Comparison of ENCODE assay signal across 32 cellular contexts in the genomic region with DNA sequence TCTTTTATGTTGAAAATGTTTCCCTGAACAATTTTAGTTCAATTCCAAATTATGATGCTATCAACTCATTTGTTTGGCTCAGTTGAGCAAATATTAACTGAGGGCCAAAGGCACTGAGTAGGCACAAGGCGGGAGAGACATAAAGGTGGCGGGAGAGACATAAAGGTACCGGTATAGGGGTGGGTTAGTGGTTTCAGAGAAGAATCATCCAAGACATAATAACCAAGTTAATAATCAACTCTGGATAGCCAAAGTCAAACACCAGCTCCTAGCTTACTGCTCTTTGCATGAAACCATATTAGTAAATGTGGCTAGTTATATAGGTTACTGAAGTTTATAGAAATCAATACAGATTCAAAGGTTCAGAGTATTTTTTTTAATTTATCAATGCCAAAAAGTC.
"Had no signal": no experiment of that assay in that cellular context is flagged by ENCODE, and none has a peak within 500 bp of the region (broad histone marks: within the 10 kb centered on the region; RNA-seq: fewer than 3 reads in every experiment).

No MANE protein-coding gene starts in this region.

- H3K4me1 Mint-ChIP-seq: activated CD4-positive, alpha-beta memory T cell treated with anti-CD3 and anti-CD28 coated beads, Interleukin-2, amount 10 ng/mL, durations not matched to agents 7 days and 5 days; activated CD4-positive, alpha-beta T cell treated with anti-CD3 and anti-CD28 coated beads, Interleukin-2, amount 10 ng/mL, durations not matched to agents 7 days and 5 days; activated naive CD4-positive, alpha-beta T cell treated with anti-CD3 and anti-CD28 coated beads, Interleukin-2, amount 10 ng/mL, durations not matched to agents 7 days and 5 days; activated naive CD8-positive, alpha-beta T cell treated with anti-CD3 and anti-CD28 coated beads, Interleukin-2, amount 10 ng/mL, durations not matched to agents 7 days and 5 days; stimulated activated memory B cell treated with anti-CD40 and anti-IgM and Interleukin-4, amounts not matched to agents 10 μg/mL and 1 μg/mL and 100 μg/mL, for 72 hours; stimulated activated naive CD8-positive, alpha-beta T cell treated with anti-CD3 and anti-CD28 coated beads, Interleukin-15, amount 100 ng/mL, for 72 hours; WTC11 had no signal

- H3K27ac ChIP-seq: brain microvascular endothelial cell, esophagus muscularis mucosa, foreskin keratinocyte, heart right ventricle, neutrophil, ovary, sigmoid colon, uterus had no signal

- H3K9me3 ChIP-seq: esophagus muscularis mucosa, heart right ventricle, neutrophil, ovary, sigmoid colon, uterus had no signal

- DNase-seq: activated CD4-positive, alpha-beta memory T cell treated with anti-CD3 and anti-CD28 coated beads, Interleukin-2, amount 10 ng/mL, durations not matched to agents 7 days and 5 days; activated CD4-positive, alpha-beta T cell treated with anti-CD3 and anti-CD28 coated beads for 1 hour; activated CD4-positive, alpha-beta T cell treated with anti-CD3 and anti-CD28 coated beads, Interleukin-2, amount 10 ng/mL, durations not matched to agents 7 days and 5 days; activated CD8-positive, alpha-beta memory T cell treated with anti-CD3 and anti-CD28 coated beads, Interleukin-2, amount 50 U/mL, for 48 hours; activated gamma-delta T cell; activated naive CD4-positive, alpha-beta T cell treated with anti-CD3 and anti-CD28 coated beads, Interleukin-2, amount 10 ng/mL, durations not matched to agents 7 days and 5 days; activated naive CD8-positive, alpha-beta T cell treated with anti-CD3 and anti-CD28 coated beads, Interleukin-2, amount 10 ng/mL, durations not matched to agents 7 days and 5 days; activated T-cell treated with anti-CD3 and anti-CD28 coated beads, Interleukin-2, amount 50 U/mL, for 24 hours; brain microvascular endothelial cell; cortex of kidney; foreskin keratinocyte; heart right ventricle; kidney glomerular epithelial cell; left ventricle myocardium superior; ovary; retina; sigmoid colon; stimulated activated CD4-positive, alpha-beta T cell treated with anti-CD3 and anti-CD28 coated beads, Interleukin-1b, Interleukin-23, amount 100 ng/mL, for 48 hours; stimulated activated CD4-positive, alpha-beta T cell treated with anti-CD3 and anti-CD28 coated beads, Interleukin-4, amount 100 ng/mL, for 4 hours; stimulated activated CD8-positive, alpha-beta memory T cell treated with anti-CD3 and anti-CD28 coated beads, Interleukin-4, amount 100 ng/mL, for 48 hours; stimulated activated naive CD8-positive, alpha-beta T cell treated with anti-CD3 and anti-CD28 coated beads, Interleukin-15, amount 100 ng/mL, for 72 hours; substantia nigra; T-helper 2 cell; uterus had no signal

- H3K36me3 ChIP-seq: brain microvascular endothelial cell, heart right ventricle, neutrophil, ovary, sigmoid colon, uterus had no signal

- H3K27me3 Mint-ChIP-seq: activated CD4-positive, alpha-beta memory T cell treated with anti-CD3 and anti-CD28 coated beads, Interleukin-2, amount 10 ng/mL, durations not matched to agents 7 days and 5 days; activated CD4-positive, alpha-beta T cell treated with anti-CD3 and anti-CD28 coated beads, Interleukin-2, amount 10 ng/mL, durations not matched to agents 7 days and 5 days; activated naive CD4-positive, alpha-beta T cell treated with anti-CD3 and anti-CD28 coated beads, Interleukin-2, amount 10 ng/mL, durations not matched to agents 7 days and 5 days; activated naive CD8-positive, alpha-beta T cell treated with anti-CD3 and anti-CD28 coated beads, Interleukin-2, amount 10 ng/mL, durations not matched to agents 7 days and 5 days; activated T-cell treated with anti-CD3 and anti-CD28 coated beads, Interleukin-2, amount 50 U/mL, for 24 hours; progenitor cell of endocrine pancreas; stimulated activated memory B cell treated with anti-CD40 and anti-IgM and Interleukin-4, amounts not matched to agents 10 μg/mL and 1 μg/mL and 100 μg/mL, for 72 hours; stimulated activated naive CD8-positive, alpha-beta T cell treated with anti-CD3 and anti-CD28 coated beads, Interleukin-15, amount 100 ng/mL, for 72 hours; type B pancreatic cell had no signal

- H3K4me3 Mint-ChIP-seq: activated CD4-positive, alpha-beta memory T cell treated with anti-CD3 and anti-CD28 coated beads, Interleukin-2, amount 10 ng/mL, durations not matched to agents 7 days and 5 days; activated CD4-positive, alpha-beta T cell treated with anti-CD3 and anti-CD28 coated beads, Interleukin-2, amount 10 ng/mL, durations not matched to agents 7 days and 5 days; activated naive CD4-positive, alpha-beta T cell treated with anti-CD3 and anti-CD28 coated beads, Interleukin-2, amount 10 ng/mL, durations not matched to agents 7 days and 5 days; activated naive CD8-positive, alpha-beta T cell treated with anti-CD3 and anti-CD28 coated beads, Interleukin-2, amount 10 ng/mL, durations not matched to agents 7 days and 5 days; activated T-cell treated with anti-CD3 and anti-CD28 coated beads, Interleukin-2, amount 50 U/mL, for 24 hours; stimulated activated memory B cell treated with anti-CD40 and anti-IgM and Interleukin-4, amounts not matched to agents 10 μg/mL and 1 μg/mL and 100 μg/mL, for 72 hours; stimulated activated naive CD8-positive, alpha-beta T cell treated with anti-CD3 and anti-CD28 coated beads, Interleukin-15, amount 100 ng/mL, for 72 hours; type B pancreatic cell; WTC11 had no signal

- H3K27ac Mint-ChIP-seq: activated CD4-positive, alpha-beta memory T cell treated with anti-CD3 and anti-CD28 coated beads, Interleukin-2, amount 10 ng/mL, durations not matched to agents 7 days and 5 days; activated CD4-positive, alpha-beta T cell treated with anti-CD3 and anti-CD28 coated beads, Interleukin-2, amount 10 ng/mL, durations not matched to agents 7 days and 5 days; activated naive CD4-positive, alpha-beta T cell treated with anti-CD3 and anti-CD28 coated beads, Interleukin-2, amount 10 ng/mL, durations not matched to agents 7 days and 5 days; activated naive CD8-positive, alpha-beta T cell treated with anti-CD3 and anti-CD28 coated beads, Interleukin-2, amount 10 ng/mL, durations not matched to agents 7 days and 5 days; activated T-cell treated with anti-CD3 and anti-CD28 coated beads, Interleukin-2, amount 50 U/mL, for 24 hours; stimulated activated memory B cell treated with anti-CD40 and anti-IgM and Interleukin-4, amounts not matched to agents 10 μg/mL and 1 μg/mL and 100 μg/mL, for 72 hours; stimulated activated naive CD8-positive, alpha-beta T cell treated with anti-CD3 and anti-CD28 coated beads, Interleukin-15, amount 100 ng/mL, for 72 hours; type B pancreatic cell; WTC11 had no signal

- H3K4me3 ChIP-seq: esophagus muscularis mucosa, heart right ventricle, ovary, sigmoid colon, smooth muscle cell, uterus had no signal

- H3K4me1 ChIP-seq: esophagus muscularis mucosa, foreskin keratinocyte, heart right ventricle, sigmoid colon, uterus had no signal

- H3K9me3 Mint-ChIP-seq: activated CD4-positive, alpha-beta memory T cell treated with anti-CD3 and anti-CD28 coated beads, Interleukin-2, amount 10 ng/mL, durations not matched to agents 7 days and 5 days; activated CD4-positive, alpha-beta T cell treated with anti-CD3 and anti-CD28 coated beads, Interleukin-2, amount 10 ng/mL, durations not matched to agents 7 days and 5 days; activated naive CD4-positive, alpha-beta T cell treated with anti-CD3 and anti-CD28 coated beads, Interleukin-2, amount 10 ng/mL, durations not matched to agents 7 days and 5 days; activated naive CD8-positive, alpha-beta T cell treated with anti-CD3 and anti-CD28 coated beads, Interleukin-2, amount 10 ng/mL, durations not matched to agents 7 days and 5 days; activated T-cell treated with anti-CD3 and anti-CD28 coated beads, Interleukin-2, amount 50 U/mL, for 24 hours; nephron progenitor cell; stimulated activated memory B cell treated with anti-CD40 and anti-IgM and Interleukin-4, amounts not matched to agents 10 μg/mL and 1 μg/mL and 100 μg/mL, for 72 hours; stimulated activated naive CD8-positive, alpha-beta T cell treated with anti-CD3 and anti-CD28 coated beads, Interleukin-15, amount 100 ng/mL, for 72 hours; WTC11 had no signal

- H3K27me3 ChIP-seq: brain microvascular endothelial cell, esophagus muscularis mucosa, foreskin keratinocyte, heart right ventricle, neutrophil, ovary, sigmoid colon, uterus had no signal

- H3K36me3 Mint-ChIP-seq: activated naive CD4-positive, alpha-beta T cell treated with anti-CD3 and anti-CD28 coated beads, Interleukin-2, amount 10 ng/mL, durations not matched to agents 7 days and 5 days; activated naive CD8-positive, alpha-beta T cell treated with anti-CD3 and anti-CD28 coated beads, Interleukin-2, amount 10 ng/mL, durations not matched to agents 7 days and 5 days; WTC11 had no signal
